Comparison of ENCODE assay signal across 7 cellular contexts in genomic region chr3:120093923-120094775, GRCh38. TPM values are rescaled to one million over a fixed set of nuclear protein-coding genes. Genes with fewer than 3 reads are reported as not detected.
DNase-seq lines count a peak whose midpoint lies in the region; ATAC-seq, FAIRE-seq and TF ChIP-seq lines count a peak whose summit lies in the region.

Gene GSK3B, minus strand, starts transcription at chr3:120094447. Its CDS starts 1,013 bp downstream, at chr3:120093434.

- H3K27me3 ChIP-seq in kidney epithelial cell (ENCODE audit: control insufficient read depth, insufficient read depth, low read length) = no peaks in the 10 kb centered on the region

- peak; percentile 35 for ATAC-seq in HG02763 (IDR thresholded peaks at IDR 0.05; ENCODE audit: unreplicated experiment)

- no peaks in the 10 kb centered on the region for H3K36me3 ChIP-seq in kidney epithelial cell (ENCODE audit: control insufficient read depth, insufficient read depth, low read length)

- peak; percentile 80 for DNase-seq in GM18507 (ENCODE audit: extremely low spot score, insufficient read length, low read depth)
- peak; percentile 99 for DNase-seq in NCI-H187 treated with DMSO at 0.1 percent for 48 hours (lab: John Stamatoyannopoulos, UW)
- peak; percentile 99 for DNase-seq in activated CD4-positive, CD25-positive, alpha-beta regulatory T cell treated with anti-CD3 and anti-CD28 coated beads, Interleukin-2, amount 50 U/mL, for 16 hours (ENCODE audit: low read depth, low spot score)
- peak; percentile 96 for DNase-seq in cerebellum (ENCODE audit: low spot score)
- no peak for DNase-seq in kidney epithelial cell (ENCODE audit: low read depth)
- peak; percentile 75 to 99 for DNase-seq in stimulated activated CD4-positive, alpha-beta T cell treated with anti-CD3 and anti-CD28 coated beads, Interleukin-2, amount 100 ng/mL, for 24 hours

- FAIRE-seq in GM18507 (lab: Jason Lieb, UNC) = peak; percentile 100

- peak within 1 kb of the TSS; percentile 94 for H3K4me3 ChIP-seq in kidney epithelial cell (ENCODE audit: low read depth, low read length)

- TF ChIP-seq CTCF in kidney epithelial cell (IDR thresholded peaks at IDR 0.05; ENCODE audit: insufficient read depth, low read length, poor library complexity, severe bottlenecking) = no peak

RNA-seq across cellular contexts. Expression of gene GSK3B, which starts in this region (rescaled TPM):
- total RNA-seq in cerebellum = 117 TPM
- 67.5 and 71.6 TPM in 2 replicates for total RNA-seq in kidney epithelial cell
